13 cellular contexts compared by ENCODE assay signal in genomic region chr7:3112499-3113134, GRCh38.
DNase-seq lines count a peak whose midpoint lies in the region; ATAC-seq, FAIRE-seq and TF ChIP-seq lines count a peak whose summit lies in the region.
"Had no signal": no experiment of that assay in that cellular context is flagged by ENCODE, and none has a peak within 500 bp of the region (broad histone marks: within the 10 kb centered on the region; RNA-seq: fewer than 3 reads in every experiment).

No MANE protein-coding gene starts in this region.

- no peak overlapping the region for H3K4me3 ChIP-seq in RWPE2 (ENCODE audit: severe bottlenecking)
- H3K4me3 ChIP-seq: sigmoid colon, suprapubic skin had no signal

- H3K4me1 ChIP-seq in RWPE2 (ENCODE audit: insufficient read depth, poor library complexity, severe bottlenecking): peaks cover 4% of the 10 kb centered on the region
- H3K4me1 ChIP-seq: sigmoid colon, suprapubic skin had no signal

- H3K27me3 ChIP-seq in RWPE2 (ENCODE audit: insufficient read depth, poor library complexity, severe bottlenecking): no peaks in the 10 kb centered on the region

- DNase-seq in stimulated activated CD8-positive, alpha-beta memory T cell treated with anti-CD3 and anti-CD28 coated beads, Interleukin-7, amount 100 ng/mL, for 48 hours (ENCODE audit: extremely low read depth in 1 of 2, low read depth in 1 of 2): peak; percentile 34 to 49
- no peak for DNase-seq in stimulated activated CD8-positive, alpha-beta memory T cell treated with anti-CD3 and anti-CD28 coated beads, Interleukin-4, amount 100 ng/mL, for 48 hours
- DNase-seq in RWPE2 (ENCODE audit: low spot score): peak; percentile 7
- peak; percentile 19 for DNase-seq in central memory CD4-positive, alpha-beta T cell
- DNase-seq in urothelium cell line (ENCODE audit: low spot score): no peak
- DNase-seq in glomerular visceral epithelial cell (ENCODE audit: extremely low spot score): no peak
- DNase-seq in KBM-7: no peak
- DNase-seq: effector CD8-positive, alpha-beta T cell; NCI-H187; sigmoid colon had no signal

- no peak for TF ChIP-seq CTCF in RWPE2 (IDR thresholded peaks at IDR 0.05; ENCODE audit: poor library complexity, severe bottlenecking)

- H3K9me3 ChIP-seq in RWPE2 (ENCODE audit: severe bottlenecking): peaks cover 2% of the 10 kb centered on the region
- H3K9me3 ChIP-seq: suprapubic skin had no signal

- peak; percentile 98 for FAIRE-seq in urothelium cell line (lab: Jason Lieb, UNC)
- FAIRE-seq: frontal cortex had no signal

- H3K27ac ChIP-seq in RWPE2 (ENCODE audit: poor library complexity, severe bottlenecking): no peak overlapping the region
- H3K27ac ChIP-seq: sigmoid colon, suprapubic skin had no signal

- H3K36me3 ChIP-seq in RWPE2 (ENCODE audit: low read depth): no peaks in the 10 kb centered on the region
- H3K36me3 ChIP-seq: sigmoid colon, suprapubic skin had no signal

- in situ Hi-C loops in KBM-7 (cut with MboI; ENCODE audit: low pct_unique_long_range_greater_than_20kb, low sequenced_read_pairs): no loop called here

- ATAC-seq in RWPE2 (ENCODE audit: low read depth) (no peak), GM19023 (IDR thresholded peaks at IDR 0.05; ENCODE audit: unreplicated experiment) (no peak)

Comparison
In these comparisons a context has a peak if more than half of its experiments do, and no peak if none do; other contexts are left out.
1. DNase-seq: peak in stimulated activated CD8-positive, alpha-beta memory T cell treated with anti-CD3 and anti-CD28 coated beads, Interleukin-7, amount 100 ng/mL, for 48 hours (2 of 2), RWPE2 (single experiment) and central memory CD4-positive, alpha-beta T cell (single experiment); none in stimulated activated CD8-positive, alpha-beta memory T cell treated with anti-CD3 and anti-CD28 coated beads, Interleukin-4, amount 100 ng/mL, for 48 hours (single experiment), urothelium cell line (single experiment), glomerular visceral epithelial cell (single experiment) and KBM-7 (single experiment).